Comparison of ENCODE assay signal across 11 cellular contexts in the genomic region with DNA sequence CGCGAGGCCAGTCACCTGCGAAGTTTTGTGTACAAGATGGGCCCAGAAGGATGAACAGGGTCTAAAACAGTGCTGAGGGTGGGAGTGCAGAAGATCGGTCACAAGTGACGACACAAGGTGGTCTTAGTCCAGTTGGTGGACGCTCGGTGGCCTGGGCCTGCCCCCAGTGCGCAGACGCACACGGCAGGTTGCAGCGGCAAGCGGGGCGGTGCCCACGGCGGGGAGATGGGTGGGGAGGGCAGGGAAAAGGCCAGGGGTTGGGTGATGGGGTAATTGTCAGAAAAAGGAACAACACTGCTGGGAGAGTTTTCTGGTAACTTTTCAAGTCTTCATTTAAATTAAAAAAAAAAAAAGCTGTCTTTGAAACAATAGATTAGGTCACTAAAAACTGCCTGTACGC. TPM values are rescaled to one million over a fixed set of nuclear protein-coding genes. Genes with fewer than 3 reads are reported as not detected.
DNase-seq lines count a peak whose midpoint lies in the region; ATAC-seq and TF ChIP-seq lines count a peak whose summit lies in the region.
"Had no signal": no experiment of that assay in that cellular context is flagged by ENCODE, and none has a peak within 500 bp of the region (broad histone marks: within the 10 kb centered on the region; RNA-seq: fewer than 3 reads in every experiment).

No MANE protein-coding gene starts in this region.

- H3K4me1 Mint-ChIP-seq in activated CD4-positive, alpha-beta T cell treated with anti-CD3 and anti-CD28 coated beads, Interleukin-2, amount 10 ng/mL, durations not matched to agents 24 days and 14 days = peaks cover 26% of the 10 kb centered on the region
- peaks cover 32% of the 10 kb centered on the region for H3K4me1 Mint-ChIP-seq in chondrocyte (ENCODE audit: low read depth)

- peaks cover 21 to 23% of the 10 kb centered on the region in 2 experiments for H3K4me1 ChIP-seq in neutrophil (ENCODE audit: control insufficient read depth in 1 of 2, insufficient read depth in 1 of 2, low read depth in 1 of 2, low read length in 1 of 2)

- TF ChIP-seq POLR2A in NB4 (IDR thresholded peaks at IDR 0.05; ENCODE audit: extremely low read depth, insufficient read length) = no peak

- peaks cover 3% of the 10 kb centered on the region for H3K36me3 Mint-ChIP-seq in activated CD4-positive, alpha-beta T cell treated with anti-CD3 and anti-CD28 coated beads, Interleukin-2, amount 10 ng/mL, durations not matched to agents 24 days and 14 days (ENCODE audit: low read depth)
- peaks cover 2% of the 10 kb centered on the region for H3K36me3 Mint-ChIP-seq in chondrocyte (ENCODE audit: low read depth)

- no peaks in the 10 kb centered on the region for H3K9me3 ChIP-seq in neutrophil

- peak overlapping the region; percentile 54 for H3K4me3 Mint-ChIP-seq in activated CD4-positive, alpha-beta T cell treated with anti-CD3 and anti-CD28 coated beads, Interleukin-2, amount 10 ng/mL, durations not matched to agents 24 days and 14 days
- no peak overlapping the region for H3K4me3 Mint-ChIP-seq in chondrocyte (ENCODE audit: unreplicated experiment)

- H3K27ac ChIP-seq in neutrophil = peak overlapping the region; percentile 74

- no peaks in the 10 kb centered on the region for H3K9me3 Mint-ChIP-seq in activated CD4-positive, alpha-beta T cell treated with anti-CD3 and anti-CD28 coated beads, Interleukin-2, amount 10 ng/mL, durations not matched to agents 24 days and 14 days
- H3K9me3 Mint-ChIP-seq in chondrocyte (ENCODE audit: low read depth) = no peaks in the 10 kb centered on the region

- H3K36me3 ChIP-seq in neutrophil = no peaks in the 10 kb centered on the region
- H3K36me3 ChIP-seq: WERI-Rb-1 had no signal

- H3K4me3 ChIP-seq in NB4 (ENCODE audit: low read depth, low read length) = no peak overlapping the region
- peak overlapping the region in 1 of 2 experiments; percentile 8 for H3K4me3 ChIP-seq in neutrophil (ENCODE audit: low read depth in 1 of 2, low read length in 1 of 2)

- no peak for DNase-seq in activated CD4-positive, alpha-beta T cell treated with anti-CD3 and anti-CD28 coated beads, Interleukin-2, amount 10 ng/mL, durations not matched to agents 24 days and 14 days
- DNase-seq in activated CD4-positive, alpha-beta T cell treated with anti-CD3 and anti-CD28 coated beads, Interleukin-2, amount 50 U/mL, for 1 hour = no peak
- DNase-seq in NB4 (ENCODE audit: low read depth) (peak; percentile 9), chondrocyte (ENCODE audit: low spot score) (no peak), COLO829 (ENCODE audit: low spot score) (no peak), NCI-H1092 (lab: John Stamatoyannopoulos, UW) (no peak)
- DNase-seq: MM.1S, NCI-H446 treated with DMSO at 0.1 percent for 48 hours, WERI-Rb-1 had no signal

- no peaks in the 10 kb centered on the region for H3K27me3 Mint-ChIP-seq in activated CD4-positive, alpha-beta T cell treated with anti-CD3 and anti-CD28 coated beads, Interleukin-2, amount 10 ng/mL, durations not matched to agents 24 days and 14 days
- H3K27me3 Mint-ChIP-seq in chondrocyte (ENCODE audit: low read depth) = no peaks in the 10 kb centered on the region

- TF ChIP-seq CTCF in NB4 (IDR thresholded peaks at IDR 0.05; ENCODE audit: low read depth, low read length) (no peak), chondrocyte (IDR thresholded peaks at IDR 0.05) (no peak), neutrophil (IDR thresholded peaks at IDR 0.05) (no peak)

- peak overlapping the region; percentile 27 for H3K27ac Mint-ChIP-seq in activated CD4-positive, alpha-beta T cell treated with anti-CD3 and anti-CD28 coated beads, Interleukin-2, amount 10 ng/mL, durations not matched to agents 24 days and 14 days
- peak overlapping the region; percentile 4 for H3K27ac Mint-ChIP-seq in chondrocyte (ENCODE audit: unreplicated experiment)

- ATAC-seq in GM18907 (IDR thresholded peaks at IDR 0.05; ENCODE audit: unreplicated experiment) = no peak

- no peaks in the 10 kb centered on the region for H3K27me3 ChIP-seq in neutrophil

- intact Hi-C loops in activated CD4-positive, alpha-beta T cell treated with anti-CD3 and anti-CD28 coated beads, Interleukin-2, amount 10 ng/mL, durations not matched to agents 24 days and 14 days (cut with micrococcal nuclease) = loop anchor here (5.0 to 10.0 kb wide), 2 partner anchors 66 to 1029 kb away; a partner anchor contains a TSS

RNA-seq across cellular contexts. Expression of a gene that starts 1.0 kb away (rescaled TPM):
- total RNA-seq in activated CD4-positive, alpha-beta T cell treated with anti-CD3 and anti-CD28 coated beads, Interleukin-2, amount 10 ng/mL, durations not matched to agents 24 days and 14 days = 76.4 and 80.3 TPM in 2 replicates
- 404 to 428 TPM (median 414 TPM) in 3 replicates for total RNA-seq in chondrocyte
